Comparison of ENCODE assay signal across 17 cellular contexts in the genomic region with DNA sequence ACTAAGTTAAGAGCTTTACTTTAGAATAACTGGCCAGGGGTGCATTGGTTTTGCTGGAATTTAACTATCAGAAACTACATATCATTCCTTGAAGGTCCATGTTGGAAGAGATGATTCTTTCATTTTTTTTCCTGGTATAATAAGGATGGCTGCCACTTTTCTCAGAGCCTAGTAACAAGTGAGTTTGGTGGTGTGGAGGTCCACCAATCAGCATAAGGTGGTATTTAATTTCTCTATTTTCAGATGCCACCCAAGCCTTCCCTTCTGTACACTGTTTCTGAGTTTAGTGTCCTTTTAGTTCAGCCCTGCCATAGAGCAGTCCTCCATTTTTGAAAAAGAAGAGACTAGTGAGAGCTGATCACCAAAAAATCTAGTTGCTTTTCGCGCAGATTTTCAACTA.
"Had no signal": no experiment of that assay in that cellular context is flagged by ENCODE, and none has a peak within 500 bp of the region (broad histone marks: within the 10 kb centered on the region; RNA-seq: fewer than 3 reads in every experiment).

No MANE protein-coding gene starts in this region.

- H3K4me3 ChIP-seq: esophagus squamous epithelium, right lobe of liver, stomach, thoracic aorta had no signal

- H3K4me3 Mint-ChIP-seq: activated naive CD8-positive, alpha-beta T cell treated with anti-CD3 and anti-CD28 coated beads, Interleukin-2, amount 10 ng/mL, durations not matched to agents 7 days and 5 days; activated T-helper 1 cell treated with anti-CD3 and anti-CD28 coated beads, Interleukin-12 subunit alpha, Interleukin-12 subunit beta, Interleukin-2, Interleukin-4 antibody, amounts not matched to agents 30 ng/mL and 10 ng/mL and 1 ng/mL, durations not matched to agents 14 hours and 24 hours and 36 hours; nephron progenitor cell; T-cell had no signal

- DNase-seq: activated CD4-positive, CD25-positive, alpha-beta regulatory T cell treated with anti-CD3 and anti-CD28 coated beads, Interleukin-2, amount 50 U/mL, for 72 hours; activated naive CD4-positive, alpha-beta T cell; activated naive CD8-positive, alpha-beta T cell treated with anti-CD3 and anti-CD28 coated beads, Interleukin-2, amount 10 ng/mL, durations not matched to agents 7 days and 5 days; anterior cingulate cortex; esophagus squamous epithelium; nephron progenitor cell; occipital lobe; right lobe of liver; stimulated activated CD4-positive, alpha-beta T cell treated with anti-CD3 and anti-CD28 coated beads, Interleukin-1b, Interleukin-23, amount 100 ng/mL, for 48 hours; stomach; T-cell; T1000 had no signal

- H3K27ac Mint-ChIP-seq: activated naive CD8-positive, alpha-beta T cell treated with anti-CD3 and anti-CD28 coated beads, Interleukin-2, amount 10 ng/mL, durations not matched to agents 7 days and 5 days; activated T-helper 1 cell treated with anti-CD3 and anti-CD28 coated beads, Interleukin-12 subunit alpha, Interleukin-12 subunit beta, Interleukin-2, Interleukin-4 antibody, amounts not matched to agents 30 ng/mL and 10 ng/mL and 1 ng/mL, durations not matched to agents 14 hours and 24 hours and 36 hours; nephron progenitor cell; T-cell had no signal

- H3K9me3 ChIP-seq: right lobe of liver, thoracic aorta had no signal

- H3K9me3 Mint-ChIP-seq: activated T-helper 1 cell treated with anti-CD3 and anti-CD28 coated beads, Interleukin-12 subunit alpha, Interleukin-12 subunit beta, Interleukin-2, Interleukin-4 antibody, amounts not matched to agents 30 ng/mL and 10 ng/mL and 1 ng/mL, durations not matched to agents 14 hours and 24 hours and 36 hours had no signal

- H3K4me1 Mint-ChIP-seq: activated naive CD8-positive, alpha-beta T cell treated with anti-CD3 and anti-CD28 coated beads, Interleukin-2, amount 10 ng/mL, durations not matched to agents 7 days and 5 days; T-cell had no signal

- H3K27me3 ChIP-seq: esophagus squamous epithelium, right lobe of liver, stomach had no signal

- H3K27ac ChIP-seq: right lobe of liver had no signal

- ATAC-seq: right lobe of liver, T-cell had no signal

- H3K4me1 ChIP-seq: right lobe of liver had no signal

- H3K27me3 Mint-ChIP-seq: activated naive CD8-positive, alpha-beta T cell treated with anti-CD3 and anti-CD28 coated beads, Interleukin-2, amount 10 ng/mL, durations not matched to agents 7 days and 5 days; T-cell had no signal

- FAIRE-seq: bronchial epithelial cell, colon, endometrium had no signal

- H3K36me3 Mint-ChIP-seq: activated naive CD8-positive, alpha-beta T cell treated with anti-CD3 and anti-CD28 coated beads, Interleukin-2, amount 10 ng/mL, durations not matched to agents 7 days and 5 days; T-cell had no signal

- H3K36me3 ChIP-seq: esophagus squamous epithelium, right lobe of liver, stomach, thoracic aorta had no signal
